ENCODE assay signal across 10 cellular contexts in genomic region chr9:130833324-130833990, GRCh38. TPM values are rescaled to one million over a fixed set of nuclear protein-coding genes. Genes with fewer than 3 reads are reported as not detected.
DNase-seq lines count a peak whose midpoint lies in the region; ATAC-seq, FAIRE-seq and TF ChIP-seq lines count a peak whose summit lies in the region.
"Had no signal": no experiment of that assay in that cellular context is flagged by ENCODE, and none has a peak within 500 bp of the region (broad histone marks: within the 10 kb centered on the region; RNA-seq: fewer than 3 reads in every experiment).

No MANE protein-coding gene starts in this region.

- CTCF ChIA-PET in T-cell (lab: Charles Lee): no interaction called here

- H3K36me3 ChIP-seq in gastroesophageal sphincter (no peaks in the 10 kb centered on the region), small intestine (ENCODE audit: control insufficient read depth in 2 of 2, insufficient read depth in 2 of 2, low read length in 2 of 2) (no peaks in the 10 kb centered on the region)
- H3K36me3 ChIP-seq: cardiac muscle cell had no signal

- peaks cover 4 to 56% (median 7%) of the 10 kb centered on the region in 3 donors for H3K4me1 ChIP-seq in gastroesophageal sphincter
- peaks cover 13 to 14% of the 10 kb centered on the region in 2 donors for H3K4me1 ChIP-seq in small intestine (ENCODE audit: control insufficient read depth in 2 of 2, insufficient read depth in 1 of 2, low read depth in 1 of 2, low read length in 1 of 2)

- peaks cover 42 to 51% (median 45%) of the 10 kb centered on the region in 3 donors for H3K4me1 Mint-ChIP-seq in T-cell

- no peak for TF ChIP-seq CTCF in gastroesophageal sphincter (IDR thresholded peaks at IDR 0.05)

- H3K36me3 Mint-ChIP-seq in T-cell: peaks cover 3% of the 10 kb centered on the region

- DNase-seq in DMS 273 (lab: John Stamatoyannopoulos, UW; ENCODE audit: unreplicated experiment) (peak; percentile 25), DMS 273 treated with DMSO at 0.1 percent for 48 hours (lab: John Stamatoyannopoulos, UW) (no peak), T-cell (no peak), small intestine (no peak), NCI-H2171 treated with DMSO at 0.1 percent for 48 hours (lab: John Stamatoyannopoulos, UW) (no peak), NCI-H446 treated with DMSO at 0.1 percent for 48 hours (lab: John Stamatoyannopoulos, UW) (no peak), amniotic stem cell (lab: John Stamatoyannopoulos, UW) (no peak)

- H3K4me3 Mint-ChIP-seq in T-cell: peak overlapping the region; percentile 47 to 96 (median 83)

- H3K27me3 ChIP-seq in gastroesophageal sphincter: no peaks in the 10 kb centered on the region
- H3K27me3 ChIP-seq in small intestine (ENCODE audit: control insufficient read depth in 2 of 2, insufficient read depth in 2 of 2, low read length in 2 of 2): no peaks in the 10 kb centered on the region
- H3K27me3 ChIP-seq: cardiac muscle cell had no signal

- H3K27ac ChIP-seq in gastroesophageal sphincter: peak overlapping the region in 3 of 4 donors; percentile 95 to 98 (median 96)
- peak overlapping the region; percentile 11 to 88 for H3K27ac ChIP-seq in small intestine (ENCODE audit: low read depth in 1 of 2, low read length in 1 of 2)

- no peaks in the 10 kb centered on the region for H3K27me3 Mint-ChIP-seq in T-cell

- H3K9me3 Mint-ChIP-seq in T-cell: peaks cover 0 to 3% (median 2%) of the 10 kb centered on the region in 3 donors

- ATAC-seq in T-cell (replicated peaks in 1 of 4): no peak
- no peak for ATAC-seq in gastroesophageal sphincter

- 68 to 69% methylated on average over 3 to 4 of the region's 6 CpGs for WGBS in gastroesophageal sphincter (ENCODE audit: low coverage in 1 of 2), 2 donors
- 74 to 91% (median 89%) methylated on average over 6 of the region's 6 CpGs for WGBS in small intestine, 3 donors

- no peak for TF ChIP-seq POLR2A in gastroesophageal sphincter (IDR thresholded peaks at IDR 0.05)

- H3K4me3 ChIP-seq in gastroesophageal sphincter (no peak overlapping the region), small intestine (ENCODE audit: low read depth in 1 of 2, low read length in 2 of 2) (no peak overlapping the region)

- no peak for TF ChIP-seq EP300 in gastroesophageal sphincter (IDR thresholded peaks at IDR 0.05)

- H3K9me3 ChIP-seq in gastroesophageal sphincter: no peaks in the 10 kb centered on the region
- H3K9me3 ChIP-seq in small intestine (ENCODE audit: control insufficient read depth, low read depth): no peaks in the 10 kb centered on the region

- H3K27ac Mint-ChIP-seq in T-cell: no peak overlapping the region

- no peak for FAIRE-seq in small intestine (lab: Jason Lieb, UNC)
- FAIRE-seq: GM18507 had no signal

- POLR2A ChIA-PET in T-cell (lab: Charles Lee): interaction anchor here (0.5 to 0.6 kb wide), 2 partner anchors 7 to 101 kb away, joined by 3 to 4 read pairs; no protein-coding TSS in a partner anchor

RNA-seq across cellular contexts. Expression of gene ABL1, which starts 1.6 kb away (rescaled TPM):
- total RNA-seq in T-cell (10 to 100 TPM; 33.3 to 40.0 (median 37.7) TPM), gastroesophageal sphincter (100 to 1,000 TPM in 3 of 4 donors, 10 to 100 TPM in 1; 81.4 to 147 (median 125) TPM)
- polyA plus RNA-seq in small intestine: 10 to 100 TPM in 2 of 3 donors, 1 to 10 TPM in 1; 8.7 to 42.1 (median 14.1) TPM
